8 cellular contexts compared by ENCODE assay signal in genomic region chr16:23801387-23801786, GRCh38. TPM values are rescaled to one million over a fixed set of nuclear protein-coding genes. Genes with fewer than 3 reads are reported as not detected.
A peak's percentile ranks its signal among the peaks of the same experiment; 100 is the strongest.
DNase-seq lines count a peak whose midpoint lies in the region; ATAC-seq and TF ChIP-seq lines count a peak whose summit lies in the region.

No MANE protein-coding gene starts in this region.

- no peaks in the 10 kb centered on the region for H3K79me2 ChIP-seq in GM23248 (ENCODE audit: insufficient read depth)

- H3K4me1 ChIP-seq in GM23248 (ENCODE audit: insufficient read depth) (no peaks in the 10 kb centered on the region), endodermal cell (ENCODE audit: control insufficient read depth, insufficient read depth, low read length) (no peaks in the 10 kb centered on the region)

- no peak overlapping the region for H3K27ac ChIP-seq in GM23248
- no peak overlapping the region for H3K27ac ChIP-seq in endodermal cell (ENCODE audit: low read depth, low read length)

- no peak overlapping the region for H3K27ac Mint-ChIP-seq in endodermal cell

- in situ Hi-C loops in GM23248 (cut with MboI): loop anchor here (10.0 to 25.0 kb wide), 2 partner anchors 213 to 686 kb away; no protein-coding TSS in a partner anchor

- H3K36me3 ChIP-seq in GM23248 (ENCODE audit: low read depth): no peaks in the 10 kb centered on the region
- H3K36me3 ChIP-seq in endodermal cell (ENCODE audit: control insufficient read depth, insufficient read depth, low read length): no peaks in the 10 kb centered on the region

- no peak overlapping the region for H2AFZ ChIP-seq in GM23248

- no peak overlapping the region for H3K4me3 ChIP-seq in GM23248
- H3K4me3 ChIP-seq in endodermal cell (ENCODE audit: low read length): no peak overlapping the region

- H3K4me3 Mint-ChIP-seq in endodermal cell: no peak overlapping the region

- H3K36me3 Mint-ChIP-seq in endodermal cell (ENCODE audit: low read depth): no peaks in the 10 kb centered on the region

- TF ChIP-seq CTCF in endodermal cell (conservative IDR thresholded peaks at IDR 0.05): peak; percentile 76

- no peaks in the 10 kb centered on the region for H3K27me3 ChIP-seq in GM23248 (replicated peaks; ENCODE audit: insufficient read depth)
- no peaks in the 10 kb centered on the region for H3K27me3 ChIP-seq in endodermal cell (ENCODE audit: control insufficient read depth, insufficient read depth, low read length, poor library complexity, severe bottlenecking)

- no peaks in the 10 kb centered on the region for H3F3A ChIP-seq in GM23248 (ENCODE audit: insufficient read depth)

- ATAC-seq in HG03571 (IDR thresholded peaks at IDR 0.05; ENCODE audit: unreplicated experiment): no peak

- peaks cover 3% of the 10 kb centered on the region for H3K27me3 Mint-ChIP-seq in endodermal cell (ENCODE audit: insufficient read depth)

- H3K9me3 Mint-ChIP-seq in endodermal cell: no peaks in the 10 kb centered on the region

- DNase-seq in AG08396 (ENCODE audit: low spot score): peak; percentile 75
- peak; percentile 82 for DNase-seq in GM23248
- DNase-seq in NCI-H748 treated with DMSO at 0.1 percent for 48 hours (lab: John Stamatoyannopoulos, UW): peak; percentile 28
- DNase-seq in activated CD8-positive, alpha-beta memory T cell treated with anti-CD3 and anti-CD28 coated beads for 24 hours: peak; percentile 90
- DNase-seq in endodermal cell: peak; percentile 90
- peak; percentile 62 for DNase-seq in middle frontal gyrus (ENCODE audit: extremely low spot score, low spot score)
- peak; percentile 57 to 61 for DNase-seq in stimulated activated CD8-positive, alpha-beta memory T cell treated with anti-CD3 and anti-CD28 coated beads, Interleukin-4, amount 100 ng/mL, for 1 hour (ENCODE audit: low read depth in 2 of 2, low spot score in 1 of 2)

- H3K9ac ChIP-seq in GM23248: no peak overlapping the region
- no peak overlapping the region for H3K9ac ChIP-seq in endodermal cell (ENCODE audit: extremely low read depth, low read length, poor library complexity, severe bottlenecking)

- H3K4me2 ChIP-seq in GM23248 (ENCODE audit: unreplicated experiment): no peak overlapping the region

- no peaks in the 10 kb centered on the region for H4K20me1 ChIP-seq in GM23248 (ENCODE audit: insufficient read depth)

- WGBS in GM23248 (ENCODE audit: low coverage in 1 of 2, low lambda C conversion rate in 2 of 2, missing lambda C conversion rate in 2 of 2), 2 experiments: 8 to 12% methylated on average over 3 to 5 of the region's 5 CpGs
- WGBS in endodermal cell (ENCODE audit: insufficient coverage in 1 of 2, insufficient read length in 1 of 2), 2 experiments: 27 to 38% methylated on average over 3 to 4 of the region's 5 CpGs

- H3K9me3 ChIP-seq in GM23248 (ENCODE audit: low read depth) (no peaks in the 10 kb centered on the region), endodermal cell (ENCODE audit: control insufficient read depth, low read length) (no peaks in the 10 kb centered on the region)

- no peaks in the 10 kb centered on the region for H3K4me1 Mint-ChIP-seq in endodermal cell

- no peaks in the 10 kb centered on the region for H3K9me2 ChIP-seq in GM23248 (ENCODE audit: insufficient read depth)

RNA-seq across cellular contexts. Expression of gene PRKCB, which starts 34.4 kb away (rescaled TPM):
- not detected in 2 replicates for total RNA-seq in GM23248 (2014; rRNA removed; shearing (Covaris generic))
- polyA plus RNA-seq in GM23248 (2016; fragmentation: Nextera tagmentation; extraction: Ambion mirVana): not detected in 2 replicates
- 1 to 10 TPM in 1 of 2 donors, under 1 TPM in 1; 0.38 to 1.1 TPM for total RNA-seq in endodermal cell
- 3.2 TPM for polyA plus RNA-seq in endodermal cell (2013, experiment 1 of 2)
- polyA plus RNA-seq in endodermal cell (2013, experiment 2 of 2): 3.1 TPM

RNA-seq across cellular contexts. Expression of gene CHP2, which starts 46.6 kb away (rescaled TPM):
- total RNA-seq in GM23248 (2014; rRNA removed; shearing (Covaris generic)): not detected in 2 replicates
- not detected in 2 replicates for polyA plus RNA-seq in GM23248 (2016; fragmentation: Nextera tagmentation; extraction: Ambion mirVana)
- total RNA-seq in endodermal cell: 1 to 10 TPM in 1 of 2 donors, under 1 TPM in 1; 0.46 to 1.2 TPM
- polyA plus RNA-seq in endodermal cell (2013, experiment 1 of 2): 0.11 TPM
- polyA plus RNA-seq in endodermal cell (2013, experiment 2 of 2): 0.12 TPM

Comparison
In these comparisons a context has a peak if more than half of its experiments do, and no peak if none do; other contexts are left out.
1. DNase-seq: peak in every context shown above with its lines; median percentile 90 in activated CD8-positive, alpha-beta memory T cell treated with anti-CD3 and anti-CD28 coated beads for 24 hours; 90 in endodermal cell; 82 in GM23248; 75 in AG08396; 62 in middle frontal gyrus; 59 in stimulated activated CD8-positive, alpha-beta memory T cell treated with anti-CD3 and anti-CD28 coated beads, Interleukin-4, amount 100 ng/mL, for 1 hour; 28 in NCI-H748 treated with DMSO at 0.1 percent for 48 hours.